ENCODE assay signal across 15 cellular contexts in the genomic region with DNA sequence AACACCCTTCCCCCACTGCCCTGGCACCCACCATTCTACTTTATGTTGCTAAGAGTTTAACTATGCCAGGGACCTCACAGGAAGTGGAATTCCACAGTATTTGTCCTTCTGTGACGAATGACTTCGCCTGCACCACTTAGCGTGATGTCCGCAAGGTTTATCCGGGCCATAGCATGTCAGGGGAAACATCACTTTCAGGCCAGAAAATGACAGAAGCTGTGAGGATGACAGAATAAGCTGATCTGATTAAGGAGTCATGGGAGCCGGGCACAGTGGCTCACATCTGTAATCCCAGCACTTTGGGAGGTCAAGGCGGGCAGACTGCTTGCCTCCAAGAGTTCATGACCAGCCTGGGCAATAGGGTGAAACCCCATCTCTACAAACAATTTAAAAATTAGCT.
DNase-seq lines count a peak whose midpoint lies in the region; ATAC-seq lines count a peak whose summit lies in the region.
"Had no signal": no experiment of that assay in that cellular context is flagged by ENCODE, and none has a peak within 500 bp of the region (broad histone marks: within the 10 kb centered on the region; RNA-seq: fewer than 3 reads in every experiment).

No MANE protein-coding gene starts in this region.

- no peaks in the 10 kb centered on the region for H3K36me3 ChIP-seq in neuronal stem cell (replicated peaks in 1 of 2; ENCODE audit: control insufficient read depth in 2 of 2, insufficient read depth in 2 of 2, low read length in 2 of 2)
- H3K36me3 ChIP-seq: HAP-1 had no signal

- H3K36me3 Mint-ChIP-seq in T-helper 17 cell (ENCODE audit: low read depth): peaks cover 2% of the 10 kb centered on the region
- H3K36me3 Mint-ChIP-seq: CD8-positive, alpha-beta memory T cell had no signal

- ATAC-seq in T-helper 17 cell (no peak), HG02852 (IDR thresholded peaks at IDR 0.05; ENCODE audit: unreplicated experiment) (no peak)
- ATAC-seq: A549 had no signal

- DNase-seq in NCI-H82 (lab: John Stamatoyannopoulos, UW): peak; percentile 75
- no peak for DNase-seq in T-helper 17 cell
- DNase-seq in neuronal stem cell (ENCODE audit: low spot score): no peak
- no peak for DNase-seq in NCI-H2196 treated with DMSO at 0.1 percent for 48 hours (lab: John Stamatoyannopoulos, UW; ENCODE audit: unreplicated experiment)
- no peak for DNase-seq in NK-92 (lab: John Stamatoyannopoulos, UW; ENCODE audit: unreplicated experiment)
- DNase-seq in SHP77 (lab: John Stamatoyannopoulos, UW): no peak
- DNase-seq: Caco-2; CD8-positive, alpha-beta memory T cell; DND-41; GDM1; GOT3; HFFc6 had no signal

- H3K4ac ChIP-seq in neuronal stem cell (ENCODE audit: low read length): no peak overlapping the region

- no peak overlapping the region for H2AFZ ChIP-seq in neuronal stem cell (ENCODE audit: low read length)

- H2BK5ac ChIP-seq in neuronal stem cell (ENCODE audit: low read length): no peak overlapping the region

- H3K9ac ChIP-seq in neuronal stem cell (ENCODE audit: low read depth, low read length, poor library complexity): no peak overlapping the region

- WGBS in neuronal stem cell (ENCODE audit: extremely low coverage in 2 of 2, insufficient read length in 2 of 2, insufficient replicate concordance in 1 of 2), 2 donors: no CpG with 5 or more reads among the region's 7 CpGs

- H2BK12ac ChIP-seq in neuronal stem cell (ENCODE audit: low read length): peak overlapping the region; percentile 41

- peaks cover 2% of the 10 kb centered on the region for H3K4me1 Mint-ChIP-seq in T-helper 17 cell

- H3K4me3 Mint-ChIP-seq in T-helper 17 cell: no peak overlapping the region
- H3K4me3 Mint-ChIP-seq: CD8-positive, alpha-beta memory T cell; HFFc6 had no signal

- no peak overlapping the region for H3K14ac ChIP-seq in neuronal stem cell (ENCODE audit: low read length)

- no peak overlapping the region for H2BK120ac ChIP-seq in neuronal stem cell (ENCODE audit: low read depth, low read length)

- peaks cover 7% of the 10 kb centered on the region for H3K27me3 Mint-ChIP-seq in T-helper 17 cell

- H3K27ac Mint-ChIP-seq in T-helper 17 cell: peak overlapping the region; percentile 65
- H3K27ac Mint-ChIP-seq: HFFc6 had no signal

- no peaks in the 10 kb centered on the region for H3K79me1 ChIP-seq in neuronal stem cell (ENCODE audit: low read depth, low read length)

- H4K8ac ChIP-seq in neuronal stem cell (ENCODE audit: low read depth, low read length): no peak overlapping the region

- no peaks in the 10 kb centered on the region for H3K27me3 ChIP-seq in neuronal stem cell (ENCODE audit: control insufficient read depth in 3 of 3, insufficient read depth in 3 of 3, low read depth in 1 of 3, low read length in 3 of 3)

- no peak overlapping the region for H4K91ac ChIP-seq in neuronal stem cell (ENCODE audit: low read depth, low read length, poor library complexity)

- no peak overlapping the region for H3K4me2 ChIP-seq in neuronal stem cell (ENCODE audit: insufficient read depth, low read length, poor library complexity, severe bottlenecking)
- H3K4me2 ChIP-seq: A549 had no signal

- H3K18ac ChIP-seq in neuronal stem cell (ENCODE audit: low read length): peak overlapping the region; percentile 17

- H3K4me3 ChIP-seq in neuronal stem cell (ENCODE audit: low read length in 2 of 2): no peak overlapping the region
- H3K4me3 ChIP-seq: A549, HAP-1 had no signal

- peak overlapping the region; percentile 49 for H2BK15ac ChIP-seq in neuronal stem cell (ENCODE audit: low read length)

- H2AK5ac ChIP-seq in neuronal stem cell (ENCODE audit: low read depth, low read length): no peak overlapping the region

- H3K23ac ChIP-seq in neuronal stem cell (ENCODE audit: low read depth, low read length, poor library complexity): no peak overlapping the region

- no peak overlapping the region for H3K27ac ChIP-seq in neuronal stem cell (replicated peaks; ENCODE audit: low read length)
- H3K27ac ChIP-seq: A549 had no signal

- H3K4me1 ChIP-seq in neuronal stem cell (ENCODE audit: control insufficient read depth in 2 of 2, insufficient read depth in 1 of 2, low read depth in 1 of 2, low read length in 2 of 2): peaks cover 18% of the 10 kb centered on the region in 2 donors
- H3K4me1 ChIP-seq: A549, Caco-2, HAP-1 had no signal

- H3K9me3 ChIP-seq in T-helper 17 cell (ENCODE audit: control insufficient read depth, low read length, poor library complexity, severe bottlenecking): no peaks in the 10 kb centered on the region
- H3K9me3 ChIP-seq in neuronal stem cell (replicated peaks in 1 of 2; ENCODE audit: control insufficient read depth in 2 of 2, insufficient read depth in 1 of 2, low read depth in 1 of 2, low read length in 2 of 2): peaks cover 0 to 1% of the 10 kb centered on the region in 2 donors
- H3K9me3 ChIP-seq: Caco-2, HAP-1 had no signal
